Comparison of ENCODE assay signal across 10 cellular contexts in genomic region chr15:78129098-78130011, GRCh38. TPM values are rescaled to one million over a fixed set of nuclear protein-coding genes. Genes with fewer than 3 reads are reported as not detected.
A peak's percentile ranks its signal among the peaks of the same experiment; 100 is the strongest.
DNase-seq lines count a peak whose midpoint lies in the region; TF ChIP-seq lines count a peak whose summit lies in the region.
"Had no signal": no experiment of that assay in that cellular context is flagged by ENCODE, and none has a peak within 500 bp of the region (broad histone marks: within the 10 kb centered on the region; RNA-seq: fewer than 3 reads in every experiment).

No MANE protein-coding gene starts in this region.

- no peak overlapping the region for H3K18ac ChIP-seq in neuronal stem cell (ENCODE audit: low read length)

- no peak overlapping the region for H3K14ac ChIP-seq in neuronal stem cell (ENCODE audit: low read length)

- H2AK5ac ChIP-seq in neuronal stem cell (ENCODE audit: low read depth, low read length): peak overlapping the region; percentile 33

- no peak overlapping the region for H3K4ac ChIP-seq in neuronal stem cell (ENCODE audit: low read length)

- H2AFZ ChIP-seq in neuronal stem cell (ENCODE audit: low read length): no peak overlapping the region

- H2BK15ac ChIP-seq in neuronal stem cell (ENCODE audit: low read length): peak overlapping the region; percentile 60

- H3K36me3 Mint-ChIP-seq in activated naive CD8-positive, alpha-beta T cell treated with anti-CD3 and anti-CD28 coated beads for 36 hours: no peaks in the 10 kb centered on the region

- no peak overlapping the region for H3K4me3 Mint-ChIP-seq in activated naive CD8-positive, alpha-beta T cell treated with anti-CD3 and anti-CD28 coated beads for 36 hours

- no peak overlapping the region for H3K9ac ChIP-seq in neuronal stem cell (ENCODE audit: low read depth, low read length, poor library complexity)

- H3K9me3 ChIP-seq in MG63: no peaks in the 10 kb centered on the region
- H3K9me3 ChIP-seq in neuronal stem cell (replicated peaks in 1 of 2; ENCODE audit: control insufficient read depth in 2 of 2, insufficient read depth in 1 of 2, low read depth in 1 of 2, low read length in 2 of 2): no peaks in the 10 kb centered on the region

- peaks cover 19% of the 10 kb centered on the region for H3K4me1 Mint-ChIP-seq in activated naive CD8-positive, alpha-beta T cell treated with anti-CD3 and anti-CD28 coated beads for 36 hours

- no peak overlapping the region for H3K27ac ChIP-seq in neuronal stem cell (replicated peaks; ENCODE audit: low read length)

- H3K23ac ChIP-seq in neuronal stem cell (ENCODE audit: low read depth, low read length, poor library complexity): peak overlapping the region; percentile 34

- H3K4me3 ChIP-seq in MG63: no peak overlapping the region
- no peak overlapping the region for H3K4me3 ChIP-seq in neuronal stem cell (ENCODE audit: low read length in 2 of 2)

- no peak overlapping the region for H3K4me2 ChIP-seq in neuronal stem cell (ENCODE audit: insufficient read depth, low read length, poor library complexity, severe bottlenecking)

- H3K9me3 Mint-ChIP-seq in activated naive CD8-positive, alpha-beta T cell treated with anti-CD3 and anti-CD28 coated beads for 36 hours: no peaks in the 10 kb centered on the region
- H3K9me3 Mint-ChIP-seq: dendritic cell treated with granulocyte-macrophage colony-stimulating factor and Interleukin-4, amounts not matched to agents 40 ng/mL and 50 ng/mL, for 4 days had no signal

- H4K8ac ChIP-seq in neuronal stem cell (ENCODE audit: low read depth, low read length): no peak overlapping the region

- no peak overlapping the region for H4K91ac ChIP-seq in neuronal stem cell (ENCODE audit: low read depth, low read length, poor library complexity)

- no peaks in the 10 kb centered on the region for H3K27me3 ChIP-seq in MG63
- H3K27me3 ChIP-seq in neuronal stem cell (ENCODE audit: control insufficient read depth in 3 of 3, insufficient read depth in 3 of 3, low read depth in 1 of 3, low read length in 3 of 3): no peaks in the 10 kb centered on the region

- peaks cover 5 to 13% of the 10 kb centered on the region in 2 donors for H3K4me1 ChIP-seq in neuronal stem cell (ENCODE audit: control insufficient read depth in 2 of 2, insufficient read depth in 1 of 2, low read depth in 1 of 2, low read length in 2 of 2)

- peak; percentile 1 for DNase-seq in DMS79 (lab: John Stamatoyannopoulos, UW)
- peak; percentile 71 for DNase-seq in MG63
- no peak for DNase-seq in activated naive CD8-positive, alpha-beta T cell treated with anti-CD3 and anti-CD28 coated beads for 36 hours
- DNase-seq in neuronal stem cell (ENCODE audit: low spot score): no peak
- no peak for DNase-seq in GM20000 (ENCODE audit: low spot score)
- no peak for DNase-seq in GM19238 (ENCODE audit: insufficient read length, low spot score)
- no peak for DNase-seq in activated CD4-positive, alpha-beta T cell treated with anti-CD3 and anti-CD28 coated beads, Interleukin-2, amount 50 U/mL, for 48 hours
- DNase-seq: GDM1 had no signal

- H3K27ac Mint-ChIP-seq in activated naive CD8-positive, alpha-beta T cell treated with anti-CD3 and anti-CD28 coated beads for 36 hours: peak overlapping the region; percentile 63
- H3K27ac Mint-ChIP-seq: dendritic cell treated with granulocyte-macrophage colony-stimulating factor and Interleukin-4, amounts not matched to agents 40 ng/mL and 50 ng/mL, for 4 days had no signal

- H2BK12ac ChIP-seq in neuronal stem cell (ENCODE audit: low read length): no peak overlapping the region

- H3K27me3 Mint-ChIP-seq in activated naive CD8-positive, alpha-beta T cell treated with anti-CD3 and anti-CD28 coated beads for 36 hours: no peaks in the 10 kb centered on the region

- no peak overlapping the region for H2BK120ac ChIP-seq in neuronal stem cell (ENCODE audit: low read depth, low read length)

- H3K36me3 ChIP-seq in MG63: no peaks in the 10 kb centered on the region
- H3K36me3 ChIP-seq in neuronal stem cell (replicated peaks in 1 of 2; ENCODE audit: control insufficient read depth in 2 of 2, insufficient read depth in 2 of 2, low read length in 2 of 2): no peaks in the 10 kb centered on the region

- WGBS in neuronal stem cell (ENCODE audit: extremely low coverage in 2 of 2, insufficient read length in 2 of 2, insufficient replicate concordance in 1 of 2), 2 donors: no CpG with 5 or more reads among the region's 10 CpGs

- H3K79me1 ChIP-seq in neuronal stem cell (ENCODE audit: low read depth, low read length): no peaks in the 10 kb centered on the region

- no peak overlapping the region for H2BK5ac ChIP-seq in neuronal stem cell (ENCODE audit: low read length)

- TF ChIP-seq CTCF in GM20000 (IDR thresholded peaks at IDR 0.05; ENCODE audit: extremely low read depth, missing control alignments): no peak

RNA-seq across cellular contexts. Expression of gene CIB2, which starts 1.9 kb away (rescaled TPM):
- 4.0 and 8.0 TPM in 2 replicates for total RNA-seq in MG63 (2014; rRNA removed; shearing (Covaris generic); ENCODE audit: low replicate concordance)
- 1 to 10 TPM; 1.8 to 1.9 TPM for total RNA-seq in activated naive CD8-positive, alpha-beta T cell treated with anti-CD3 and anti-CD28 coated beads for 36 hours
- polyA plus RNA-seq in neuronal stem cell (2013, experiment 1 of 2): 47.7 TPM
- polyA plus RNA-seq in neuronal stem cell (2013, experiment 2 of 2): 46.0 TPM

RNA-seq across cellular contexts. Expression of gene IDH3A, which starts 19.8 kb away (rescaled TPM):
- total RNA-seq in MG63 (2014; rRNA removed; shearing (Covaris generic); ENCODE audit: low replicate concordance): 67.3 and 87.9 TPM in 2 replicates
- 100 to 1,000 TPM; 149 to 150 TPM for total RNA-seq in activated naive CD8-positive, alpha-beta T cell treated with anti-CD3 and anti-CD28 coated beads for 36 hours
- polyA plus RNA-seq in neuronal stem cell (2013, experiment 1 of 2): 8.8 TPM
- polyA plus RNA-seq in neuronal stem cell (2013, experiment 2 of 2): 7.7 TPM

RNA-seq across cellular contexts. Expression of gene SH2D7, which starts 37.0 kb away (rescaled TPM):
- total RNA-seq in MG63 (2014; rRNA removed; shearing (Covaris generic); ENCODE audit: low replicate concordance): not detected in 2 replicates
- not detected for total RNA-seq in activated naive CD8-positive, alpha-beta T cell treated with anti-CD3 and anti-CD28 coated beads for 36 hours
- not detected for polyA plus RNA-seq in neuronal stem cell (2013, experiment 1 of 2)
- polyA plus RNA-seq in neuronal stem cell (2013, experiment 2 of 2): not detected
- total RNA-seq: glomerular endothelial cell had no signal

RNA-seq across cellular contexts. Expression of gene TBC1D2B, which starts 51.8 kb away (rescaled TPM):
- 30.6 and 31.4 TPM in 2 replicates for total RNA-seq in MG63 (2014; rRNA removed; shearing (Covaris generic); ENCODE audit: low replicate concordance)
- total RNA-seq in activated naive CD8-positive, alpha-beta T cell treated with anti-CD3 and anti-CD28 coated beads for 36 hours: 10 to 100 TPM; 39.4 to 44.1 TPM
- 8.2 TPM for polyA plus RNA-seq in neuronal stem cell (2013, experiment 1 of 2)
- 8.4 TPM for polyA plus RNA-seq in neuronal stem cell (2013, experiment 2 of 2)

Comparison
In these comparisons a context has a peak if more than half of its experiments do, and no peak if none do; other contexts are left out.
1. DNase-seq: peak in DMS79 (single experiment) and MG63 (single experiment); none in activated naive CD8-positive, alpha-beta T cell treated with anti-CD3 and anti-CD28 coated beads for 36 hours (single experiment), neuronal stem cell (single experiment), GM20000 (single experiment), GM19238 (single experiment) and activated CD4-positive, alpha-beta T cell treated with anti-CD3 and anti-CD28 coated beads, Interleukin-2, amount 50 U/mL, for 48 hours (0 of 2).